Comparison of ENCODE assay signal across 1 cellular context in the genomic region with DNA sequence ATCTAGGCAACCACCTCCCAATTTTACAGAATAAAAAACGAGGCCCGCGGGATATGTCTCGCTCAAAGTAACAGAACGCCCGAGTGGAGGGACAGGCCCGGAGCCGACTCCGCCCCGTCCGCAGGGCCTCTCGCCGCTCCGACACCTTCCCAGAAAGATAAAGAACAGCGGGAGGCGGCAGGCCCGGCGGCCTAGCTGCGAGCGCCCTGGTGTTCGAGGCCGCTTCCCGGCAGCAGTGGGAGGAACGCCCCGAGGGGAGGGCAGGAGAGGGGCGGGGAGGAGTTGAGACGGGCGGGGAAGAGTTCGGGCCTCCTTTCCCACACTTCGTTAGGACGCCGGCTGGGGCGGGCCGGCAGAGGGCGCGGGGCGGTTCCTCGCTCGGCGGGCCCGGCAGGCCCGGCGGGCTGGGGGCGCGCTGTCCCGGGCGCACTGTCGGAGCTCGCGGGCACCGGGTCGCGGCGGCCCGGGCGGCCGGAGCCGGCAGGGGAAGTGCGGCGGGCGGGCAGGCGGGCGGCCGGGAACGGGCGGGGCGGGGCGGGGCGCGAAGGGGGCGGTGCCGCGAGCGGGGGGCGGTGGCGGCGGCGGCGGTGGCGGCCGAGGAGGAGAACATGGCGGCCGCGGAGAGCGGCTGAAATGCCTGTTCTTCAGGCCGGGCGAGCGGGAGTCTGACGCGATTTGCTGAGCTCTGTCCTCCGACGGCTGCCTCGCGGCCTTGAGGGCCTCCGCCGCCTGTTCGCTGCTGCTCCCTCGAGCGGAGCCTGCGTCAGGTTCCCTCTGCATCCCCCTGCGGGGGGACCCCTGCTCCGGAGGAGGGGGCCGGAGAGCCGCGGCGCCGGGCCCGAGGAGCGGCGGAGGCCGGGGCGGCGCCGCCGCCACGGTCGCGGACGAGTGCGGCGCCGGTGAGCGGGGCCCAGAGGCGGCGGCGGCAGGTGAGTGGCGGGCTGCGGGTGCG.
TF ChIP-seq lines count a peak whose summit lies in the region.

A gene (plus strand): TSS at position 581 of the 952 bp plus-strand sequence. CDS start 167,424 bp downstream, outside the sequence.

TF ChIP-seq in HepG2, 621 proteins besides CTCF, POLR2A, EP300 and RAD21 (continued from another document and continues in another):
- TF ChIP-seq DNMT3B (CRISPR knock-in tag; conservative IDR thresholded peaks at IDR 0.05) (no peak), SRY (CRISPR knock-in tag; IDR thresholded peaks at IDR 0.05) (no peak), MAF1 (CRISPR knock-in tag; IDR thresholded peaks at IDR 0.05; ENCODE audit: borderline replicate concordance) (no peak), ZNF484 (CRISPR knock-in tag; IDR thresholded peaks at IDR 0.05; ENCODE audit: borderline replicate concordance, low read depth) (no peak), ZBTB20 (CRISPR knock-in tag; IDR thresholded peaks at IDR 0.05; ENCODE audit: borderline replicate concordance, low read depth) (peak; percentile 45; the same call in 1 of the 2 replicates), ZNF841 (CRISPR knock-in tag; IDR thresholded peaks at IDR 0.05; ENCODE audit: borderline replicate concordance) (no peak), PHB2 (IDR thresholded peaks at IDR 0.05; ENCODE audit: partially characterized antibody) (no peak), ZNF20 (CRISPR knock-in tag; IDR thresholded peaks at IDR 0.05) (no peak), MEIS2 (CRISPR knock-in tag; IDR thresholded peaks at IDR 0.05) (no peak; the same call in 1 of the 2 replicates), ZMYM3 (CRISPR knock-in tag; IDR thresholded peaks at IDR 0.05) (peak; percentile 55), ZFAT (CRISPR knock-in tag; conservative IDR thresholded peaks at IDR 0.05) (no peak), STAT5B (CRISPR knock-in tag; IDR thresholded peaks at IDR 0.05) (no peak), SRSF4 (IDR thresholded peaks at IDR 0.05; ENCODE audit: low read depth, low read length, poor library complexity, severe bottlenecking) (no peak), TBP (CRISPR knock-in tag; IDR thresholded peaks at IDR 0.05) (no peak), KLF13 (CRISPR knock-in tag; IDR thresholded peaks at IDR 0.05) (no peak), ASH2L (IDR thresholded peaks at IDR 0.05; ENCODE audit: insufficient read length, low read depth, low read length) (peak; percentile 58), ZNF777 (CRISPR knock-in tag; IDR thresholded peaks at IDR 0.05) (peak; percentile 76), POGZ (CRISPR knock-in tag; IDR thresholded peaks at IDR 0.05) (0 out of 2 replicates have a peak, but pooled peaks have one; percentile 37), ZNF264 (CRISPR knock-in tag; IDR thresholded peaks at IDR 0.05) (no peak), ZFP36L1 (CRISPR knock-in tag; IDR thresholded peaks at IDR 0.05) (no peak), JDP2 (CRISPR knock-in tag; IDR thresholded peaks at IDR 0.05; ENCODE audit: borderline replicate concordance) (no peak), ZBTB42 (CRISPR knock-in tag; IDR thresholded peaks at IDR 0.05) (no peak), ZNF333 (CRISPR knock-in tag; IDR thresholded peaks at IDR 0.05; ENCODE audit: borderline replicate concordance) (no peak), ZNF879 (CRISPR knock-in tag; IDR thresholded peaks at IDR 0.05) (no peak), HOXA3 (CRISPR knock-in tag; IDR thresholded peaks at IDR 0.05) (no peak), SNAI1 (CRISPR knock-in tag; IDR thresholded peaks at IDR 0.05; ENCODE audit: borderline replicate concordance) (no peak), TBX2 (CRISPR knock-in tag; IDR thresholded peaks at IDR 0.05; ENCODE audit: borderline replicate concordance) (peak; percentile 42; the same call in 1 of the 2 replicates), ZNF672 (CRISPR knock-in tag; IDR thresholded peaks at IDR 0.05) (no peak), SOX5 (CRISPR knock-in tag; IDR thresholded peaks at IDR 0.05; ENCODE audit: borderline replicate concordance) (no peak), ZNF274 (CRISPR knock-in tag; IDR thresholded peaks at IDR 0.05) (no peak; the same call in 1 of the 2 replicates), KDM2A (CRISPR knock-in tag; IDR thresholded peaks at IDR 0.05; ENCODE audit: borderline replicate concordance, low read depth) (peak; percentile 78; the same call in 1 of the 2 replicates)
- TF ChIP-seq, protein P1, sequence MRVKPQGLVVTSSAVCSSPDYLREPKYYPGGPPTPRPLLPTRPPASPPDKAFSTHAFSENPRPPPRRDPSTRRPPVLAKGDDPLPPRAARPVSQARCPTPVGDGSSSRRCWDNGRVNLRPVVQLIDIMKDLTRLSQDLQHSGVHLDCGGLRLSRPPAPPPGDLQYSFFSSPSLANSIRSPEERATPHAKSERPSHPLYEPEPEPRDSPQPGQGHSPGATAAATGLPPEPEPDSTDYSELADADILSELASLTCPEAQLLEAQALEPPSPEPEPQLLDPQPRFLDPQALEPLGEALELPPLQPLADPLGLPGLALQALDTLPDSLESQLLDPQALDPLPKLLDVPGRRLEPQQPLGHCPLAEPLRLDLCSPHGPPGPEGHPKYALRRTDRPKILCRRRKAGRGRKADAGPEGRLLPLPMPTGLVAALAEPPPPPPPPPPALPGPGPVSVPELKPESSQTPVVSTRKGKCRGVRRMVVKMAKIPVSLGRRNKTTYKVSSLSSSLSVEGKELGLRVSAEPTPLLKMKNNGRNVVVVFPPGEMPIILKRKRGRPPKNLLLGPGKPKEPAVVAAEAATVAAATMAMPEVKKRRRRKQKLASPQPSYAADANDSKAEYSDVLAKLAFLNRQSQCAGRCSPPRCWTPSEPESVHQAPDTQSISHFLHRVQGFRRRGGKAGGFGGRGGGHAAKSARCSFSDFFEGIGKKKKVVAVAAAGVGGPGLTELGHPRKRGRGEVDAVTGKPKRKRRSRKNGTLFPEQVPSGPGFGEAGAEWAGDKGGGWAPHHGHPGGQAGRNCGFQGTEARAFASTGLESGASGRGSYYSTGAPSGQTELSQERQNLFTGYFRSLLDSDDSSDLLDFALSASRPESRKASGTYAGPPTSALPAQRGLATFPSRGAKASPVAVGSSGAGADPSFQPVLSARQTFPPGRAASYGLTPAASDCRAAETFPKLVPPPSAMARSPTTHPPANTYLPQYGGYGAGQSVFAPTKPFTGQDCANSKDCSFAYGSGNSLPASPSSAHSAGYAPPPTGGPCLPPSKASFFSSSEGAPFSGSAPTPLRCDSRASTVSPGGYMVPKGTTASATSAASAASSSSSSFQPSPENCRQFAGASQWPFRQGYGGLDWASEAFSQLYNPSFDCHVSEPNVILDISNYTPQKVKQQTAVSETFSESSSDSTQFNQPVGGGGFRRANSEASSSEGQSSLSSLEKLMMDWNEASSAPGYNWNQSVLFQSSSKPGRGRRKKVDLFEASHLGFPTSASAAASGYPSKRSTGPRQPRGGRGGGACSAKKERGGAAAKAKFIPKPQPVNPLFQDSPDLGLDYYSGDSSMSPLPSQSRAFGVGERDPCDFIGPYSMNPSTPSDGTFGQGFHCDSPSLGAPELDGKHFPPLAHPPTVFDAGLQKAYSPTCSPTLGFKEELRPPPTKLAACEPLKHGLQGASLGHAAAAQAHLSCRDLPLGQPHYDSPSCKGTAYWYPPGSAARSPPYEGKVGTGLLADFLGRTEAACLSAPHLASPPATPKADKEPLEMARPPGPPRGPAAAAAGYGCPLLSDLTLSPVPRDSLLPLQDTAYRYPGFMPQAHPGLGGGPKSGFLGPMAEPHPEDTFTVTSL (CRISPR knock-in tag; IDR thresholded peaks at IDR 0.05; ENCODE audit: borderline replicate concordance) = no peak
- TF ChIP-seq, protein P2, sequence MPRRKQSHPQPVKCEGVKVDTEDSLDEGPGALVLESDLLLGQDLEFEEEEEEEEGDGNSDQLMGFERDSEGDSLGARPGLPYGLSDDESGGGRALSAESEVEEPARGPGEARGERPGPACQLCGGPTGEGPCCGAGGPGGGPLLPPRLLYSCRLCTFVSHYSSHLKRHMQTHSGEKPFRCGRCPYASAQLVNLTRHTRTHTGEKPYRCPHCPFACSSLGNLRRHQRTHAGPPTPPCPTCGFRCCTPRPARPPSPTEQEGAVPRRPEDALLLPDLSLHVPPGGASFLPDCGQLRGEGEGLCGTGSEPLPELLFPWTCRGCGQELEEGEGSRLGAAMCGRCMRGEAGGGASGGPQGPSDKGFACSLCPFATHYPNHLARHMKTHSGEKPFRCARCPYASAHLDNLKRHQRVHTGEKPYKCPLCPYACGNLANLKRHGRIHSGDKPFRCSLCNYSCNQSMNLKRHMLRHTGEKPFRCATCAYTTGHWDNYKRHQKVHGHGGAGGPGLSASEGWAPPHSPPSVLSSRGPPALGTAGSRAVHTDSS (CRISPR knock-in tag; conservative IDR thresholded peaks at IDR 0.05) = no peak
- TF ChIP-seq, protein P3, sequence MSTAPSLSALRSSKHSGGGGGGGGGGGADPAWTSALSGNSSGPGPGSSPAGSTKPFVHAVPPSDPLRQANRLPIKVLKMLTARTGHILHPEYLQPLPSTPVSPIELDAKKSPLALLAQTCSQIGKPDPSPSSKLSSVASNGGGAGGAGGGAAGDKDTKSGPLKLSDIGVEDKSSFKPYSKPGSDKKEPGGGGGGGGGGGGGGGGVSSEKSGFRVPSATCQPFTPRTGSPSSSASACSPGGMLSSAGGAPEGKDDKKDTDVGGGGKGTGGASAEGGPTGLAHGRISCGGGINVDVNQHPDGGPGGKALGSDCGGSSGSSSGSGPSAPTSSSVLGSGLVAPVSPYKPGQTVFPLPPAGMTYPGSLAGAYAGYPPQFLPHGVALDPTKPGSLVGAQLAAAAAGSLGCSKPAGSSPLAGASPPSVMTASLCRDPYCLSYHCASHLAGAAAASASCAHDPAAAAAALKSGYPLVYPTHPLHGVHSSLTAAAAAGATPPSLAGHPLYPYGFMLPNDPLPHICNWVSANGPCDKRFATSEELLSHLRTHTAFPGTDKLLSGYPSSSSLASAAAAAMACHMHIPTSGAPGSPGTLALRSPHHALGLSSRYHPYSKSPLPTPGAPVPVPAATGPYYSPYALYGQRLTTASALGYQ (CRISPR knock-in tag; IDR thresholded peaks at IDR 0.05) = no peak
- TF ChIP-seq, protein P4, sequence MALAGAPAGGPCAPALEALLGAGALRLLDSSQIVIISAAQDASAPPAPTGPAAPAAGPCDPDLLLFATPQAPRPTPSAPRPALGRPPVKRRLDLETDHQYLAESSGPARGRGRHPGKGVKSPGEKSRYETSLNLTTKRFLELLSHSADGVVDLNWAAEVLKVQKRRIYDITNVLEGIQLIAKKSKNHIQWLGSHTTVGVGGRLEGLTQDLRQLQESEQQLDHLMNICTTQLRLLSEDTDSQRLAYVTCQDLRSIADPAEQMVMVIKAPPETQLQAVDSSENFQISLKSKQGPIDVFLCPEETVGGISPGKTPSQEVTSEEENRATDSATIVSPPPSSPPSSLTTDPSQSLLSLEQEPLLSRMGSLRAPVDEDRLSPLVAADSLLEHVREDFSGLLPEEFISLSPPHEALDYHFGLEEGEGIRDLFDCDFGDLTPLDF (CRISPR knock-in tag; IDR thresholded peaks at IDR 0.05) = no peak
- TF ChIP-seq, protein P5, sequence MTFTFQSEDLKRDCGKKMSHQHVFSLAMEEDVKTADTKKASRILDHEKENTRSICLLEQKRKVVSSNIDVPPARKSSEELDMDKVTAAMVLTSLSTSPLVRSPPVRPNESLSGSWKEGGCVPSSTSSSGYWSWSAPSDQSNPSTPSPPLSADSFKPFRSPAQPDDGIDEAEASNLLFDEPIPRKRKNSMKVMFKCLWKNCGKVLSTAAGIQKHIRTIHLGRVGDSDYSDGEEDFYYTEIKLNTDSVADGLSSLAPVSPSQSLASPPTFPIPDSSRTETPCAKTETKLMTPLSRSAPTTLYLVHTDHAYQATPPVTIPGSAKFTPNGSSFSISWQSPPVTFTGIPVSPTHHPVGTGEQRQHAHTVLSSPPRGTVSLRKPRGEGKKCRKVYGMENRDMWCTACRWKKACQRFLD (CRISPR knock-in tag; IDR thresholded peaks at IDR 0.05; ENCODE audit: borderline replicate concordance) = no peak
- TF ChIP-seq, protein P6, sequence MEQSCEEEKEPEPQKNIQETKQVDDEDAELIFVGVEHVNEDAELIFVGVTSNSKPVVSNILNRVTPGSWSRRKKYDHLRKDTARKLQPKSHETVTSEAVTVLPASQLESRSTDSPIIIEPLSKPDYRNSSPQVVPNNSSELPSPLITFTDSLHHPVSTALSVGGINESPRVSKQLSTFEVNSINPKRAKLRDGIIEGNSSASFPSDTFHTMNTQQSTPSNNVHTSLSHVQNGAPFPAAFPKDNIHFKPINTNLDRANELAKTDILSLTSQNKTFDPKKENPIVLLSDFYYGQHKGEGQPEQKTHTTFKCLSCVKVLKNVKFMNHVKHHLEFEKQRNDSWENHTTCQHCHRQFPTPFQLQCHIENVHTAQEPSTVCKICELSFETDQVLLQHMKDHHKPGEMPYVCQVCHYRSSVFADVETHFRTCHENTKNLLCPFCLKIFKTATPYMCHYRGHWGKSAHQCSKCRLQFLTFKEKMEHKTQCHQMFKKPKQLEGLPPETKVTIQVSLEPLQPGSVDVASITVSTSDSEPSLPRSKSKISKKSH (CRISPR knock-in tag; IDR thresholded peaks at IDR 0.05; ENCODE audit: borderline replicate concordance) = no peak
- TF ChIP-seq, protein P7, sequence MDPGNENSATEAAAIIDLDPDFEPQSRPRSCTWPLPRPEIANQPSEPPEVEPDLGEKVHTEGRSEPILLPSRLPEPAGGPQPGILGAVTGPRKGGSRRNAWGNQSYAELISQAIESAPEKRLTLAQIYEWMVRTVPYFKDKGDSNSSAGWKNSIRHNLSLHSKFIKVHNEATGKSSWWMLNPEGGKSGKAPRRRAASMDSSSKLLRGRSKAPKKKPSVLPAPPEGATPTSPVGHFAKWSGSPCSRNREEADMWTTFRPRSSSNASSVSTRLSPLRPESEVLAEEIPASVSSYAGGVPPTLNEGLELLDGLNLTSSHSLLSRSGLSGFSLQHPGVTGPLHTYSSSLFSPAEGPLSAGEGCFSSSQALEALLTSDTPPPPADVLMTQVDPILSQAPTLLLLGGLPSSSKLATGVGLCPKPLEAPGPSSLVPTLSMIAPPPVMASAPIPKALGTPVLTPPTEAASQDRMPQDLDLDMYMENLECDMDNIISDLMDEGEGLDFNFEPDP (CRISPR knock-in tag; conservative IDR thresholded peaks at IDR 0.05) = no peak
- TF ChIP-seq, protein P8, sequence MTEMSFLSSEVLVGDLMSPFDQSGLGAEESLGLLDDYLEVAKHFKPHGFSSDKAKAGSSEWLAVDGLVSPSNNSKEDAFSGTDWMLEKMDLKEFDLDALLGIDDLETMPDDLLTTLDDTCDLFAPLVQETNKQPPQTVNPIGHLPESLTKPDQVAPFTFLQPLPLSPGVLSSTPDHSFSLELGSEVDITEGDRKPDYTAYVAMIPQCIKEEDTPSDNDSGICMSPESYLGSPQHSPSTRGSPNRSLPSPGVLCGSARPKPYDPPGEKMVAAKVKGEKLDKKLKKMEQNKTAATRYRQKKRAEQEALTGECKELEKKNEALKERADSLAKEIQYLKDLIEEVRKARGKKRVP (CRISPR knock-in tag; IDR thresholded peaks at IDR 0.05) = 0 out of 4 replicates have a peak, but pooled peaks of 1 of the 2 experiments have one; percentile 13
- TF ChIP-seq, protein P9, sequence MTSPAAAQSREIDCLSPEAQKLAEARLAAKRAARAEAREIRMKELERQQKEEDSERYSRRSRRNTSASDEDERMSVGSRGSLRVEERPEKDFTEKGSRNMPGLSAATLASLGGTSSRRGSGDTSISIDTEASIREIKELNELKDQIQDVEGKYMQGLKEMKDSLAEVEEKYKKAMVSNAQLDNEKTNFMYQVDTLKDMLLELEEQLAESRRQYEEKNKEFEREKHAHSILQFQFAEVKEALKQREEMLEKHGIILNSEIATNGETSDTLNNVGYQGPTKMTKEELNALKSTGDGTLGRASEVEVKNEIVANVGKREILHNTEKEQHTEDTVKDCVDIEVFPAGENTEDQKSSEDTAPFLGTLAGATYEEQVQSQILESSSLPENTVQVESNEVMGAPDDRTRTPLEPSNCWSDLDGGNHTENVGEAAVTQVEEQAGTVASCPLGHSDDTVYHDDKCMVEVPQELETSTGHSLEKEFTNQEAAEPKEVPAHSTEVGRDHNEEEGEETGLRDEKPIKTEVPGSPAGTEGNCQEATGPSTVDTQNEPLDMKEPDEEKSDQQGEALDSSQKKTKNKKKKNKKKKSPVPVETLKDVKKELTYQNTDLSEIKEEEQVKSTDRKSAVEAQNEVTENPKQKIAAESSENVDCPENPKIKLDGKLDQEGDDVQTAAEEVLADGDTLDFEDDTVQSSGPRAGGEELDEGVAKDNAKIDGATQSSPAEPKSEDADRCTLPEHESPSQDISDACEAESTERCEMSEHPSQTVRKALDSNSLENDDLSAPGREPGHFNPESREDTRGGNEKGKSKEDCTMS (CRISPR knock-in tag; conservative IDR thresholded peaks at IDR 0.05) = no peak
